Comparison of ENCODE assay signal across 26 cellular contexts in genomic region chr19:7528522-7529245, GRCh38.
"Had no signal": no experiment of that assay in that cellular context is flagged by ENCODE, and none has a peak within 500 bp of the region (broad histone marks: within the 10 kb centered on the region; RNA-seq: fewer than 3 reads in every experiment).

No MANE protein-coding gene starts in this region.

- H3K36me3 Mint-ChIP-seq: natural killer cell had no signal

- H3K4me1 ChIP-seq: parathyroid adenoma had no signal

- H3K27me3 Mint-ChIP-seq: naive B cell; progenitor cell of endocrine pancreas; stimulated activated memory B cell treated with anti-CD40 and anti-IgM and Interleukin-4, amounts not matched to agents 10 μg/mL and 1 μg/mL and 100 μg/mL, for 72 hours; stimulated activated naive CD8-positive, alpha-beta T cell treated with anti-CD3 and anti-CD28 coated beads, Interleukin-15, amount 100 ng/mL, for 72 hours; type B pancreatic cell had no signal

- H3K27ac ChIP-seq: left ventricle myocardium inferior, neutrophil, parathyroid adenoma, right atrium auricular region, right lobe of liver, skin epidermis, tibial nerve, vagina had no signal

- H2AFZ ChIP-seq: parathyroid adenoma had no signal

- H3K27me3 ChIP-seq: heart left ventricle, right atrium auricular region, right lobe of liver, tibial nerve, vagina had no signal

- H3K4me1 Mint-ChIP-seq: mesothelial cell of epicardium, natural killer cell had no signal

- H3K9me3 ChIP-seq: heart left ventricle, left ventricle myocardium inferior, neutrophil, right atrium auricular region, right lobe of liver, tibial nerve, vagina had no signal

- DNase-seq: hypothalamus; immature natural killer cell; left ventricle myocardium inferior; mesendoderm; naive B cell; natural killer cell; occipital lobe; stimulated activated CD4-positive, alpha-beta T cell treated with anti-CD3 and anti-CD28 coated beads, Interleukin-4, amount 100 ng/mL, for 4 hours; stimulated activated CD8-positive, alpha-beta memory T cell treated with anti-CD3 and anti-CD28 coated beads, Interleukin-4, amount 100 ng/mL, for 48 hours; stimulated activated naive CD4-positive, alpha-beta T cell treated with Interleukin-2 at 50 U/mL for 16 hours; stimulated activated naive CD8-positive, alpha-beta T cell treated with anti-CD3 and anti-CD28 coated beads, Interleukin-15, amount 100 ng/mL, for 72 hours; substantia nigra had no signal

- H3K4me3 ChIP-seq: heart left ventricle, left ventricle myocardium inferior, lung, right atrium auricular region, right lobe of liver, skin epidermis, tibial nerve, vagina had no signal

- H3K9ac ChIP-seq: parathyroid adenoma had no signal

- H3K27ac Mint-ChIP-seq: mesothelial cell of epicardium; natural killer cell; stimulated activated memory B cell treated with anti-CD40 and anti-IgM and Interleukin-4, amounts not matched to agents 10 μg/mL and 1 μg/mL and 100 μg/mL, for 72 hours; type B pancreatic cell had no signal

- H3K9me3 Mint-ChIP-seq: immature natural killer cell; mesothelial cell of epicardium; naive B cell; natural killer cell; stimulated activated memory B cell treated with anti-CD40 and anti-IgM and Interleukin-4, amounts not matched to agents 10 μg/mL and 1 μg/mL and 100 μg/mL, for 72 hours; stimulated activated naive CD8-positive, alpha-beta T cell treated with anti-CD3 and anti-CD28 coated beads, Interleukin-15, amount 100 ng/mL, for 72 hours; type B pancreatic cell had no signal

- H3K4me3 Mint-ChIP-seq: immature natural killer cell; mesothelial cell of epicardium; natural killer cell; stimulated activated memory B cell treated with anti-CD40 and anti-IgM and Interleukin-4, amounts not matched to agents 10 μg/mL and 1 μg/mL and 100 μg/mL, for 72 hours; stimulated activated naive CD8-positive, alpha-beta T cell treated with anti-CD3 and anti-CD28 coated beads, Interleukin-15, amount 100 ng/mL, for 72 hours; type B pancreatic cell had no signal

- ATAC-seq: natural killer cell; stimulated activated memory B cell treated with anti-CD40 and anti-IgM and Interleukin-4, amounts not matched to agents 10 μg/mL and 1 μg/mL and 100 μg/mL, for 72 hours; stimulated activated naive CD8-positive, alpha-beta T cell treated with anti-CD3 and anti-CD28 coated beads, Interleukin-15, amount 100 ng/mL, for 72 hours had no signal

- FAIRE-seq: islet of Langerhans had no signal
